In the genomic region with DNA sequence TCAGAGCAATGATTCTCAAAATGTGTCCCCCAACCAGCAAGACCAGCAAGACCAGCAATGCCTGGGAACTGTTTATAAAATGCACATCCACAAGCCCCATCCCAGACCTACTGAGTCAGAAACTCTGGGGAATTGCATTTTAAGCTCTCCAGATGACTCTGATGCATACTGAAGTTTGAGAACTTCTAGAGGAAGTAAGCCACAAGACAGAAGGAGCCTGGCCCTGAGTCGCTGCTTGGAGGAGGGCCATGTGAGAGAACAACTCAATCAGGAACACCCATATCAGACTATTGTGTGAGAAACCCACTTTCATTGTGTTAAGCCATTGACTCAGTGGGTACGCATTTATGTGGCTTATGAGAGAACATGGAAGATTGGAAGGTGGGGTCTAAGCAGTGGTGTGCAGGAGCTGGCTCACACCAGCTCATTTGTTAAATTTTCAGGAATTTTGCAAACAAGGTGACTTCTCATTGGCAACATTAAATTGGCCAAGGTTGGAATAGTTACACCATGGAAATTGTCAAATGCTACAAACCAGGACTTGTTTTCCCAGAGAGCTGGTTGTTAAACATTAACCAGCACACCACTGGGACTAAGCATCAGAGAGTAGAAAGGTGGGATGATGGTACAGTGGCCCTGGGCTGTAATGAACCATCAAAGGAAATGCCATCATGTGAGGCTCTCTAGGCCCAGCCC, we compare ENCODE assay signal across 1 cellular context.
TF ChIP-seq lines count a peak whose summit lies in the region.

No MANE protein-coding gene starts in this region.

TF ChIP-seq in HepG2, 621 proteins besides CTCF, POLR2A, EP300 and RAD21 (continued from another document):
- TF ChIP-seq KDM6A (CRISPR knock-in tag; IDR thresholded peaks at IDR 0.05; ENCODE audit: low read depth) (0 out of 2 replicates have a peak, but pooled peaks have one; percentile 33), ZNF317 (CRISPR knock-in tag; IDR thresholded peaks at IDR 0.05) (peak; percentile 80; the same call in 1 of the 2 replicates), HNF4G (IDR thresholded peaks at IDR 0.05; ENCODE audit: borderline replicate concordance, low read depth, low read length) (no peak), HNF4G (CRISPR knock-in tag; IDR thresholded peaks at IDR 0.05; ENCODE audit: borderline replicate concordance, low read depth) (no peak), BCL6 (CRISPR knock-in tag; IDR thresholded peaks at IDR 0.05) (peak; percentile 53), YEATS2 (CRISPR knock-in tag; IDR thresholded peaks at IDR 0.05; ENCODE audit: borderline replicate concordance) (0 out of 2 replicates have a peak, but pooled peaks have one; percentile 27), NFIC (IDR thresholded peaks at IDR 0.05; ENCODE audit: low read length) (0 out of 2 replicates have a peak, but pooled peaks have one; percentile 10), SOX6 (IDR thresholded peaks at IDR 0.05) (no peak), SOX6 (CRISPR knock-in tag; IDR thresholded peaks at IDR 0.05) (peak; percentile 61), FOXO1 (CRISPR knock-in tag; IDR thresholded peaks at IDR 0.05) (peak; percentile 51; the same call in 1 of the 2 replicates), FOSL2 (CRISPR knock-in tag; IDR thresholded peaks at IDR 0.05) (peak; percentile 44; the same call in 1 of the 2 replicates), DMAP1 (CRISPR knock-in tag; IDR thresholded peaks at IDR 0.05) (peak; percentile 46; the same call in 1 of the 2 replicates), NCOR1 (IDR thresholded peaks at IDR 0.05; ENCODE audit: borderline replicate concordance, low read length) (peak; percentile 41; the same call in 1 of the 2 replicates), TCF7 (IDR thresholded peaks at IDR 0.05; ENCODE audit: low read depth) (peak; percentile 72), STAG1 (CRISPR knock-in tag; IDR thresholded peaks at IDR 0.05) (peak; percentile 15; the same call in 1 of the 2 replicates), ZNF24 (IDR thresholded peaks at IDR 0.05) (no peak), MEIS2 (CRISPR knock-in tag; IDR thresholded peaks at IDR 0.05) (peak; percentile 38; the same call in 1 of the 2 replicates), ELF3 (CRISPR knock-in tag; IDR thresholded peaks at IDR 0.05) (peak; percentile 55)
- TF ChIP-seq, protein P1, sequence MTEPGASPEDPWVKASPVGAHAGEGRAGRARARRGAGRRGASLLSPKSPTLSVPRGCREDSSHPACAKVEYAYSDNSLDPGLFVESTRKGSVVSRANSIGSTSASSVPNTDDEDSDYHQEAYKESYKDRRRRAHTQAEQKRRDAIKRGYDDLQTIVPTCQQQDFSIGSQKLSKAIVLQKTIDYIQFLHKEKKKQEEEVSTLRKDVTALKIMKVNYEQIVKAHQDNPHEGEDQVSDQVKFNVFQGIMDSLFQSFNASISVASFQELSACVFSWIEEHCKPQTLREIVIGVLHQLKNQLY (CRISPR knock-in tag; IDR thresholded peaks at IDR 0.05) = 0 out of 2 replicates have a peak, but pooled peaks have one; percentile 10
- TF ChIP-seq, protein P2, sequence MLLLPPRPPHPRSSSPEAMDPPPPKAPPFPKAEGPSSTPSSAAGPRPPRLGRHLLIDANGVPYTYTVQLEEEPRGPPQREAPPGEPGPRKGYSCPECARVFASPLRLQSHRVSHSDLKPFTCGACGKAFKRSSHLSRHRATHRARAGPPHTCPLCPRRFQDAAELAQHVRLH (CRISPR knock-in tag; IDR thresholded peaks at IDR 0.05; ENCODE audit: borderline replicate concordance, low read depth) = 0 out of 2 replicates have a peak, but pooled peaks have one; percentile 42
- TF ChIP-seq, protein P3, sequence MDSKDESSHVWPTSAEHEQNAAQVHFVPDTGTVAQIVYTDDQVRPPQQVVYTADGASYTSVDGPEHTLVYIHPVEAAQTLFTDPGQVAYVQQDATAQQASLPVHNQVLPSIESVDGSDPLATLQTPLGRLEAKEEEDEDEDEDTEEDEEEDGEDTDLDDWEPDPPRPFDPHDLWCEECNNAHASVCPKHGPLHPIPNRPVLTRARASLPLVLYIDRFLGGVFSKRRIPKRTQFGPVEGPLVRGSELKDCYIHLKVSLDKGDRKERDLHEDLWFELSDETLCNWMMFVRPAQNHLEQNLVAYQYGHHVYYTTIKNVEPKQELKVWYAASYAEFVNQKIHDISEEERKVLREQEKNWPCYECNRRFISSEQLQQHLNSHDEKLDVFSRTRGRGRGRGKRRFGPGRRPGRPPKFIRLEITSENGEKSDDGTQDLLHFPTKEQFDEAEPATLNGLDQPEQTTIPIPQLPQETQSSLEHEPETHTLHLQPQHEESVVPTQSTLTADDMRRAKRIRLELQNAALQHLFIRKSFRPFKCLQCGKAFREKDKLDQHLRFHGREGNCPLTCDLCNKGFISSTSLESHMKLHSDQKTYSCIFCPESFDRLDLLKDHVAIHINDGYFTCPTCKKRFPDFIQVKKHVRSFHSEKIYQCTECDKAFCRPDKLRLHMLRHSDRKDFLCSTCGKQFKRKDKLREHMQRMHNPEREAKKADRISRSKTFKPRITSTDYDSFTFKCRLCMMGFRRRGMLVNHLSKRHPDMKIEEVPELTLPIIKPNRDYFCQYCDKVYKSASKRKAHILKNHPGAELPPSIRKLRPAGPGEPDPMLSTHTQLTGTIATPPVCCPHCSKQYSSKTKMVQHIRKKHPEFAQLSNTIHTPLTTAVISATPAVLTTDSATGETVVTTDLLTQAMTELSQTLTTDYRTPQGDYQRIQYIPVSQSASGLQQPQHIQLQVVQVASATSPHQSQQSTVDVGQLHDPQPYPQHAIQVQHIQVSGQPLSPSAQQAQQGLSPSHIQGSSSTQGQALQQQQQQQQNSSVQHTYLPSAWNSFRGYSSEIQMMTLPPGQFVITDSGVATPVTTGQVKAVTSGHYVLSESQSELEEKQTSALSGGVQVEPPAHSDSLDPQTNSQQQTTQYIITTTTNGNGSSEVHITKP (CRISPR knock-in tag; IDR thresholded peaks at IDR 0.05; ENCODE audit: low read depth) = peak; percentile 82; the same call in 1 of the 2 replicates
- TF ChIP-seq, protein P4, sequence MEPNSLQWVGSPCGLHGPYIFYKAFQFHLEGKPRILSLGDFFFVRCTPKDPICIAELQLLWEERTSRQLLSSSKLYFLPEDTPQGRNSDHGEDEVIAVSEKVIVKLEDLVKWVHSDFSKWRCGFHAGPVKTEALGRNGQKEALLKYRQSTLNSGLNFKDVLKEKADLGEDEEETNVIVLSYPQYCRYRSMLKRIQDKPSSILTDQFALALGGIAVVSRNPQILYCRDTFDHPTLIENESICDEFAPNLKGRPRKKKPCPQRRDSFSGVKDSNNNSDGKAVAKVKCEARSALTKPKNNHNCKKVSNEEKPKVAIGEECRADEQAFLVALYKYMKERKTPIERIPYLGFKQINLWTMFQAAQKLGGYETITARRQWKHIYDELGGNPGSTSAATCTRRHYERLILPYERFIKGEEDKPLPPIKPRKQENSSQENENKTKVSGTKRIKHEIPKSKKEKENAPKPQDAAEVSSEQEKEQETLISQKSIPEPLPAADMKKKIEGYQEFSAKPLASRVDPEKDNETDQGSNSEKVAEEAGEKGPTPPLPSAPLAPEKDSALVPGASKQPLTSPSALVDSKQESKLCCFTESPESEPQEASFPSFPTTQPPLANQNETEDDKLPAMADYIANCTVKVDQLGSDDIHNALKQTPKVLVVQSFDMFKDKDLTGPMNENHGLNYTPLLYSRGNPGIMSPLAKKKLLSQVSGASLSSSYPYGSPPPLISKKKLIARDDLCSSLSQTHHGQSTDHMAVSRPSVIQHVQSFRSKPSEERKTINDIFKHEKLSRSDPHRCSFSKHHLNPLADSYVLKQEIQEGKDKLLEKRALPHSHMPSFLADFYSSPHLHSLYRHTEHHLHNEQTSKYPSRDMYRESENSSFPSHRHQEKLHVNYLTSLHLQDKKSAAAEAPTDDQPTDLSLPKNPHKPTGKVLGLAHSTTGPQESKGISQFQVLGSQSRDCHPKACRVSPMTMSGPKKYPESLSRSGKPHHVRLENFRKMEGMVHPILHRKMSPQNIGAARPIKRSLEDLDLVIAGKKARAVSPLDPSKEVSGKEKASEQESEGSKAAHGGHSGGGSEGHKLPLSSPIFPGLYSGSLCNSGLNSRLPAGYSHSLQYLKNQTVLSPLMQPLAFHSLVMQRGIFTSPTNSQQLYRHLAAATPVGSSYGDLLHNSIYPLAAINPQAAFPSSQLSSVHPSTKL (CRISPR knock-in tag; IDR thresholded peaks at IDR 0.05) = peak; percentile 82
